Comparison of ENCODE assay signal across 39 cellular contexts in genomic region chr1:18119978-18120377, GRCh38. TPM values are rescaled to one million over a fixed set of nuclear protein-coding genes. Genes with fewer than 3 reads are reported as not detected.
"Had no signal": no experiment of that assay in that cellular context is flagged by ENCODE, and none has a peak within 500 bp of the region (broad histone marks: within the 10 kb centered on the region; RNA-seq: fewer than 3 reads in every experiment).

No MANE protein-coding gene starts in this region.

- H3K36me3 ChIP-seq: MG63 had no signal

- DNase-seq: Karpas-422, Kasumi-1, MG63, MM.1S, MV-4-11, NCI-H1048, NCI-H1092, NCI-H1092 treated with DMSO at 0.1 percent for 48 hours, NCI-H1105, NCI-H1105 treated with DMSO at 0.1 percent for 48 hours, NCI-H1417, NCI-H1417 treated with DMSO at 0.1 percent for 48 hours, NCI-H1436, NCI-H1436 treated with DMSO at 0.1 percent for 48 hours, NCI-H146, NCI-H1694, NCI-H1694 treated with DMSO at 0.1 percent for 48 hours, NCI-H187, NCI-H187 treated with DMSO at 0.1 percent for 48 hours, NCI-H1930, NCI-H2029, NCI-H2029 treated with DMSO at 0.1 percent for 48 hours, NCI-H2081, NCI-H2081 treated with DMSO at 0.1 percent for 48 hours, NCI-H2107, NCI-H2171, NCI-H2171 treated with DMSO at 0.1 percent for 48 hours, NCI-H2227 treated with DMSO at 0.1 percent for 48 hours, NCI-H226, NCI-H345, NCI-H446, NCI-H446 treated with DMSO at 0.1 percent for 48 hours, NCI-H510A, NCI-H510A treated with DMSO at 0.1 percent for 48 hours, NCI-H524 had no signal

- H3K27me3 ChIP-seq: MG63 had no signal

- H3K4me3 ChIP-seq: MG63 had no signal

- H3K9me3 ChIP-seq: MG63 had no signal

RNA-seq across cellular contexts. Expression of gene IGSF21, which starts 12.4 kb away (rescaled TPM):
- total RNA-seq: LHCN-M2, M059J, MCF 10A, NCI-H460 had no signal
